In the genomic region with DNA sequence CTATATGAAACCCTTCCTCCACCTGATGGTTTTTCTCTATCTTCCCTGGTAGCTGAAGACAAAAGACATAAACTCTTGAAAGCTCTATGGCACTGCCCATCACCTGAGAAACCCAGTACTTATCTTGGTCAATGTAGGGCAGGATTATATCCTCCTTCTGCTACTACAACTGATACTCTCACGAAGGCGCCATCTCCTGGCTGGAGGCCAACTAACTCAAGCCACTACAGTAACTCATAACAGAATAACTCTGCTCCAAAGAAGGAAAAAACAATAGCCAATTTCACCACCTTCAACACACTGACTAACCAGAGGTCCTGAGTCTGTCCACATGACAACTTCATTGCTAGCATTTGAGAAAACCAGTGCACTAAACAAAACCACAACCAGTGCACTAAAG, we compare ENCODE assay signal across 2 cellular contexts.
TF ChIP-seq lines count a peak whose summit lies in the region.

No MANE protein-coding gene starts in this region.

TF ChIP-seq in GM23338, 12 proteins besides CTCF, POLR2A, EP300 and RAD21 (continues in another document):
- TF ChIP-seq ETS1 (IDR thresholded peaks at IDR 0.05), result no peak
- no peak for TF ChIP-seq ZNF331 (CRISPR knock-in tag; IDR thresholded peaks at IDR 0.05; ENCODE audit: low read depth)
- TF ChIP-seq CREB1 (CRISPR knock-in tag; IDR thresholded peaks at IDR 0.05; ENCODE audit: low read depth), result no peak
- no peak for TF ChIP-seq POLR2AphosphoS5 (IDR thresholded peaks at IDR 0.05; ENCODE audit: low read depth)
- TF ChIP-seq STAT1 (IDR thresholded peaks at IDR 0.05; ENCODE audit: unreplicated experiment), result no peak
- TF ChIP-seq ZNF114 (CRISPR knock-in tag; IDR thresholded peaks at IDR 0.05), result no peak
- no peak for TF ChIP-seq JUNB (IDR thresholded peaks at IDR 0.05; ENCODE audit: unreplicated experiment)
- TF ChIP-seq, protein P1, sequence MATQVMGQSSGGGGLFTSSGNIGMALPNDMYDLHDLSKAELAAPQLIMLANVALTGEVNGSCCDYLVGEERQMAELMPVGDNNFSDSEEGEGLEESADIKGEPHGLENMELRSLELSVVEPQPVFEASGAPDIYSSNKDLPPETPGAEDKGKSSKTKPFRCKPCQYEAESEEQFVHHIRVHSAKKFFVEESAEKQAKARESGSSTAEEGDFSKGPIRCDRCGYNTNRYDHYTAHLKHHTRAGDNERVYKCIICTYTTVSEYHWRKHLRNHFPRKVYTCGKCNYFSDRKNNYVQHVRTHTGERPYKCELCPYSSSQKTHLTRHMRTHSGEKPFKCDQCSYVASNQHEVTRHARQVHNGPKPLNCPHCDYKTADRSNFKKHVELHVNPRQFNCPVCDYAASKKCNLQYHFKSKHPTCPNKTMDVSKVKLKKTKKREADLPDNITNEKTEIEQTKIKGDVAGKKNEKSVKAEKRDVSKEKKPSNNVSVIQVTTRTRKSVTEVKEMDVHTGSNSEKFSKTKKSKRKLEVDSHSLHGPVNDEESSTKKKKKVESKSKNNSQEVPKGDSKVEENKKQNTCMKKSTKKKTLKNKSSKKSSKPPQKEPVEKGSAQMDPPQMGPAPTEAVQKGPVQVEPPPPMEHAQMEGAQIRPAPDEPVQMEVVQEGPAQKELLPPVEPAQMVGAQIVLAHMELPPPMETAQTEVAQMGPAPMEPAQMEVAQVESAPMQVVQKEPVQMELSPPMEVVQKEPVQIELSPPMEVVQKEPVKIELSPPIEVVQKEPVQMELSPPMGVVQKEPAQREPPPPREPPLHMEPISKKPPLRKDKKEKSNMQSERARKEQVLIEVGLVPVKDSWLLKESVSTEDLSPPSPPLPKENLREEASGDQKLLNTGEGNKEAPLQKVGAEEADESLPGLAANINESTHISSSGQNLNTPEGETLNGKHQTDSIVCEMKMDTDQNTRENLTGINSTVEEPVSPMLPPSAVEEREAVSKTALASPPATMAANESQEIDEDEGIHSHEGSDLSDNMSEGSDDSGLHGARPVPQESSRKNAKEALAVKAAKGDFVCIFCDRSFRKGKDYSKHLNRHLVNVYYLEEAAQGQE (IDR thresholded peaks at IDR 0.05; ENCODE audit: unreplicated experiment), result no peak
- no peak for TF ChIP-seq EZH2phosphoT487 (IDR thresholded peaks at IDR 0.05; ENCODE audit: unreplicated experiment)
- TF ChIP-seq ZNF462 (CRISPR knock-in tag; IDR thresholded peaks at IDR 0.05), result no peak

TF ChIP-seq in GM12878, 131 proteins besides CTCF, POLR2A, EP300 and RAD21 (continued from another document):
- no peak for TF ChIP-seq NR2C2 (IDR thresholded peaks at IDR 0.05; ENCODE audit: borderline replicate concordance, control insufficient read depth, insufficient read length, low read depth)
- no peak for TF ChIP-seq PRDM15 (CRISPR knock-in tag; IDR thresholded peaks at IDR 0.05)
- TF ChIP-seq NFYA (IDR thresholded peaks at IDR 0.05; ENCODE audit: borderline replicate concordance, low read depth, low read length), result no peak
- TF ChIP-seq MTA2 (IDR thresholded peaks at IDR 0.05; ENCODE audit: low read depth), result no peak
- TF ChIP-seq BHLHE40 (IDR thresholded peaks at IDR 0.05; ENCODE audit: borderline replicate concordance in 1 of 2, low read depth in 2 of 2, low read length in 1 of 2), result no peak
